17 cellular contexts compared by ENCODE assay signal in the genomic region with DNA sequence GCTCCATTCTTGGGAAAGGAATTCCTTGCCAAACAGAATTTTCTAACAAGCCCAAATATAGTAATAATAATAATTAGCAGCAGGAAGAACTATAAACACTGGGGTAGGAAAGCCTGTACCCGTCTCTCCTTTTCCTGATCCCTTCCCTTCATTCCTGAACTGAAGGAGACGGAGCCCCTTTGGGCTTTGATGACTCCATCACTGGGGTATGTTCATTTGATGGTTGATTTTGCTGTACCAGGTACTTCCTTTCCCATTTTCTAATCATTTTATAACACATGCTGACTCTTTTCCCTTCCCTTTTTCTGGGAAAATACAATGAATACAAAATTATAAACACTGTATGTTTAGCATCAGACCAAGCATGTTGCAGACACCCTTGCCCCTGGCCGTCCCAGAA. TPM values are rescaled to one million over a fixed set of nuclear protein-coding genes. Genes with fewer than 3 reads are reported as not detected.
DNase-seq lines count a peak whose midpoint lies in the region; ATAC-seq and TF ChIP-seq lines count a peak whose summit lies in the region.
"Had no signal": no experiment of that assay in that cellular context is flagged by ENCODE, and none has a peak within 500 bp of the region (broad histone marks: within the 10 kb centered on the region; RNA-seq: fewer than 3 reads in every experiment).

No MANE protein-coding gene starts in this region.

- TF ChIP-seq CTCF in Panc1 (IDR thresholded peaks at IDR 0.05), result no peak
- no peak for TF ChIP-seq CTCF in smooth muscle cell (IDR thresholded peaks at IDR 0.05; ENCODE audit: borderline replicate concordance, insufficient read depth, poor library complexity, severe bottlenecking)

- in situ Hi-C loops in Panc1 (cut with HindIII; ENCODE audit: low pct_unique_long_range_greater_than_20kb, low sequenced_read_pairs), result no loop called here

- peak; percentile 19 for DNase-seq in ELF-1 (ENCODE audit: low read depth, low spot score)
- no peak for DNase-seq in Panc1 (ENCODE audit: low read depth, low spot score)
- DNase-seq in kidney glomerular epithelial cell (lab: John Stamatoyannopoulos, UW), result peak; percentile 7
- DNase-seq in smooth muscle cell (lab: John Stamatoyannopoulos, UW; ENCODE audit: unreplicated experiment), result no peak
- no peak for DNase-seq in stimulated activated CD4-positive, alpha-beta T cell treated with anti-CD3 and anti-CD28 coated beads, Interleukin-2, amount 100 ng/mL, for 24 hours
- DNase-seq in caudate nucleus (lab: John Stamatoyannopoulos, UW), result no peak
- DNase-seq: ACHN, COR-L47, DMS153, GDM1, GOT3, KBM-7, NCI-H1417 treated with DMSO at 0.1 percent for 48 hours, NCI-H1930, NCI-H446 had no signal

- H3K4me1 ChIP-seq in Panc1 (ENCODE audit: control insufficient read depth, insufficient read depth, low read length) (peaks cover 9% of the 10 kb centered on the region), smooth muscle cell (ENCODE audit: low read depth) (peaks cover 19% of the 10 kb centered on the region)

- no peak overlapping the region for H3K27ac ChIP-seq in Panc1 (ENCODE audit: low read length)
- peak overlapping the region; percentile 35 for H3K27ac ChIP-seq in smooth muscle cell (ENCODE audit: low read depth)
- H3K27ac ChIP-seq in caudate nucleus (ENCODE audit: low read depth, low read length), result no peak overlapping the region

- TSS peak; percentile 53 for BruUV-seq in Panc1 (replicated peaks; lab: Mats Ljungman, UMichigan)

- H3F3A ChIP-seq in smooth muscle cell (ENCODE audit: low read depth), result peaks cover 20% of the 10 kb centered on the region

- CTCF ChIA-PET in Panc1 (lab: Charles Lee), result no interaction called here

- H2AFZ ChIP-seq in smooth muscle cell (ENCODE audit: low read depth), result no peak overlapping the region

- intact Hi-C loops in Panc1 (cut with micrococcal nuclease; ENCODE audit: unreplicated experiment), result no loop called here

- H3K36me3 ChIP-seq in Panc1 (ENCODE audit: control insufficient read depth, insufficient read depth, low read length) (peaks cover 3% of the 10 kb centered on the region; the same call in 1 of the 2 replicates), smooth muscle cell (ENCODE audit: low read depth) (no peaks in the 10 kb centered on the region)

- ATAC-seq in Panc1 (no peak), HG03175 (IDR thresholded peaks at IDR 0.05; ENCODE audit: unreplicated experiment) (no peak)
- ATAC-seq: GM12878 had no signal

- no peak overlapping the region for H3K9ac ChIP-seq in smooth muscle cell (ENCODE audit: low read depth)

- peaks cover 9% of the 10 kb centered on the region for H4K20me1 ChIP-seq in smooth muscle cell (ENCODE audit: low read depth)

- 56% methylated on average over 3 of the region's 3 CpGs for WGBS in smooth muscle cell (ENCODE audit: low lambda C conversion rate)

- peaks cover 9% of the 10 kb centered on the region for H3K79me2 ChIP-seq in smooth muscle cell (ENCODE audit: low read depth)

- POLR2A ChIA-PET in Panc1 (lab: Charles Lee), result no interaction called here

- H3K4me2 ChIP-seq in smooth muscle cell, result no peak overlapping the region

- H3K4me3 ChIP-seq in Panc1 (ENCODE audit: low read depth in 2 of 2, low read length in 2 of 2), result no peak overlapping the region
- no peak overlapping the region for H3K4me3 ChIP-seq in smooth muscle cell
- H3K4me3 ChIP-seq: GM12878 had no signal

- H3K27me3 ChIP-seq in Panc1 (ENCODE audit: control insufficient read depth, insufficient read depth, low read length) (no peaks in the 10 kb centered on the region), smooth muscle cell (ENCODE audit: low read depth) (no peaks in the 10 kb centered on the region)

- H3K9me3 ChIP-seq in Panc1 (ENCODE audit: control insufficient read depth, insufficient read depth, low read depth, low read length) (no peaks in the 10 kb centered on the region), smooth muscle cell (replicated peaks; ENCODE audit: low read depth) (no peaks in the 10 kb centered on the region)

RNA-seq across cellular contexts. Expression of a gene that starts 3.6 kb away (rescaled TPM):
- total RNA-seq in Panc1 (2021; ENCODE audit: unreplicated experiment) (27.1 TPM), smooth muscle cell (25.7 and 29.3 TPM in 2 replicates)
- 12.8 TPM for polyA plus RNA-seq in Panc1 (2012; ENCODE audit: insufficient read length)
- polyA plus RNA-seq in smooth muscle cell, result 4.4 and 5.5 TPM in 2 replicates

Comparison
In these comparisons a context has a peak if more than half of its experiments do, and no peak if none do; other contexts are left out.
1. DNase-seq: peak in ELF-1 (single experiment) and kidney glomerular epithelial cell (single experiment); none in Panc1 (single experiment), smooth muscle cell (single experiment), stimulated activated CD4-positive, alpha-beta T cell treated with anti-CD3 and anti-CD28 coated beads, Interleukin-2, amount 100 ng/mL, for 24 hours (0 of 2) and caudate nucleus (0 of 61).